1 cellular context compared by ENCODE assay signal in the genomic region with DNA sequence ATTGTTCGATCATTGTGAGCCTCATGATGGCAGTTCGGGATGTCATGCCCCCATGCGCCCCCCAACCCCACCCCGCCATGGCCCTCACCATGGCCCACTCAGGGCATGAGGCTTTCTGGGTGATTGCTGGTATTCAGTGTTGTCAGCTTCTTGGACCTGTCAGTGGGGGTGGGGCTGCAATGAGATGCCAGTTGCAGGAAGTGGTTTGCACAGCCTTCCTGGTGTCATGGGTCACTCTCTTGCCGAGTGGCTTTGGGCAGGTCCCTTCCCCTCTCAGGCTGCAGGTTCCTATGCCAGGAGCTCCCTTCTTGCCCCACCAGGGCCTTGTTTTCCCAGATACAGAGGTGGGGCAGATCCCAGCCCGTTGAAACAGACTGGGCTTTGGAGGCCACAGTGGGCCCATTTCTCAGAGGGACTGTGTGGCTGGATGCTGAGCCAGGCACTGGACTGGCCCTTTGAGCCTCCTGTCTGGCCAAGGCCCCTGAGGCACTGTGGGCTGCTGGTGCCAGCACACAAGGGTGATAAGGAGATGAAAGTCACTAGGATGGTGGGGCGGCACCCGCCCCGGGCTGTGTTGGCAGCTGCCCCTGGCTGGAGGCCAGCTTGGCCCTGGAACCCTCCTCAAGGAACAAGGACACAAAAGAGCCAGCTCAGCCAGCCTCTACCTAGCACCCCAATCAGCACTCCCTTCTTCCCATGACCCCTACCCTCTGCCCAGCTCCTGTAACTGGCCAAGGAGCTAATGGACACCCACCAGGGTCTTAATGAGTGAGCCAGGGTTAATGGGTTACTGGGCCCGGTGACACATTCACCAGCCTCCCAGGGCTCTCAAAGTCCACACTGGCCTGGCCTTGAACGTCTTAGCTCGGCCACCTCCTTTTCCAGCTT.
TF ChIP-seq lines count a peak whose summit lies in the region.

No MANE protein-coding gene starts in this region.

TF ChIP-seq in HepG2, 621 proteins besides CTCF, POLR2A, EP300 and RAD21 (continued from another document and continues in another):
- TF ChIP-seq GABPB1 (CRISPR knock-in tag; IDR thresholded peaks at IDR 0.05) (0 out of 2 replicates have a peak, but pooled peaks have one; percentile 43), ZNF34 (CRISPR knock-in tag; IDR thresholded peaks at IDR 0.05; ENCODE audit: borderline replicate concordance) (no peak), ZNF660 (CRISPR knock-in tag; IDR thresholded peaks at IDR 0.05; ENCODE audit: borderline replicate concordance, low read depth) (no peak), NR2F6 (IDR thresholded peaks at IDR 0.05) (peak; percentile 13; the same call in 1 of the 2 replicates), NR2F6 (CRISPR knock-in tag; IDR thresholded peaks at IDR 0.05) (peak; percentile 45), SAP130 (CRISPR knock-in tag; IDR thresholded peaks at IDR 0.05; ENCODE audit: low read depth) (peak; percentile 70), ZNF264 (CRISPR knock-in tag; IDR thresholded peaks at IDR 0.05) (0 out of 2 replicates have a peak, but pooled peaks have one; percentile 26), PHF5A (CRISPR knock-in tag; IDR thresholded peaks at IDR 0.05; ENCODE audit: low read depth, unreplicated experiment) (peak; percentile 44), LCORL (IDR thresholded peaks at IDR 0.05) (no peak), LCORL (CRISPR knock-in tag; IDR thresholded peaks at IDR 0.05) (peak; percentile 77; the same call in 1 of the 2 replicates), ZBTB8A (CRISPR knock-in tag; IDR thresholded peaks at IDR 0.05; ENCODE audit: borderline replicate concordance, low read depth) (no peak), MED1 (CRISPR knock-in tag; IDR thresholded peaks at IDR 0.05) (peak; percentile 80), SPEN (CRISPR knock-in tag; IDR thresholded peaks at IDR 0.05; ENCODE audit: low read depth) (peak; percentile 47; the same call in 1 of the 2 replicates), ERF (CRISPR knock-in tag; IDR thresholded peaks at IDR 0.05) (peak; percentile 90; the same call in 1 of the 2 replicates), WIZ (CRISPR knock-in tag; IDR thresholded peaks at IDR 0.05) (no peak), FOXA3 (CRISPR knock-in tag; IDR thresholded peaks at IDR 0.05) (peak; percentile 34; the same call in 1 of the 2 replicates)
- TF ChIP-seq, protein P1, sequence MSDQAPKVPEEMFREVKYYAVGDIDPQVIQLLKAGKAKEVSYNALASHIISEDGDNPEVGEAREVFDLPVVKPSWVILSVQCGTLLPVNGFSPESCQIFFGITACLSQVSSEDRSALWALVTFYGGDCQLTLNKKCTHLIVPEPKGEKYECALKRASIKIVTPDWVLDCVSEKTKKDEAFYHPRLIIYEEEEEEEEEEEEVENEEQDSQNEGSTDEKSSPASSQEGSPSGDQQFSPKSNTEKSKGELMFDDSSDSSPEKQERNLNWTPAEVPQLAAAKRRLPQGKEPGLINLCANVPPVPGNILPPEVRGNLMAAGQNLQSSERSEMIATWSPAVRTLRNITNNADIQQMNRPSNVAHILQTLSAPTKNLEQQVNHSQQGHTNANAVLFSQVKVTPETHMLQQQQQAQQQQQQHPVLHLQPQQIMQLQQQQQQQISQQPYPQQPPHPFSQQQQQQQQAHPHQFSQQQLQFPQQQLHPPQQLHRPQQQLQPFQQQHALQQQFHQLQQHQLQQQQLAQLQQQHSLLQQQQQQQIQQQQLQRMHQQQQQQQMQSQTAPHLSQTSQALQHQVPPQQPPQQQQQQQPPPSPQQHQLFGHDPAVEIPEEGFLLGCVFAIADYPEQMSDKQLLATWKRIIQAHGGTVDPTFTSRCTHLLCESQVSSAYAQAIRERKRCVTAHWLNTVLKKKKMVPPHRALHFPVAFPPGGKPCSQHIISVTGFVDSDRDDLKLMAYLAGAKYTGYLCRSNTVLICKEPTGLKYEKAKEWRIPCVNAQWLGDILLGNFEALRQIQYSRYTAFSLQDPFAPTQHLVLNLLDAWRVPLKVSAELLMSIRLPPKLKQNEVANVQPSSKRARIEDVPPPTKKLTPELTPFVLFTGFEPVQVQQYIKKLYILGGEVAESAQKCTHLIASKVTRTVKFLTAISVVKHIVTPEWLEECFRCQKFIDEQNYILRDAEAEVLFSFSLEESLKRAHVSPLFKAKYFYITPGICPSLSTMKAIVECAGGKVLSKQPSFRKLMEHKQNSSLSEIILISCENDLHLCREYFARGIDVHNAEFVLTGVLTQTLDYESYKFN (CRISPR knock-in tag; conservative IDR thresholded peaks at IDR 0.05): peak; percentile 89
- TF ChIP-seq, protein P2, sequence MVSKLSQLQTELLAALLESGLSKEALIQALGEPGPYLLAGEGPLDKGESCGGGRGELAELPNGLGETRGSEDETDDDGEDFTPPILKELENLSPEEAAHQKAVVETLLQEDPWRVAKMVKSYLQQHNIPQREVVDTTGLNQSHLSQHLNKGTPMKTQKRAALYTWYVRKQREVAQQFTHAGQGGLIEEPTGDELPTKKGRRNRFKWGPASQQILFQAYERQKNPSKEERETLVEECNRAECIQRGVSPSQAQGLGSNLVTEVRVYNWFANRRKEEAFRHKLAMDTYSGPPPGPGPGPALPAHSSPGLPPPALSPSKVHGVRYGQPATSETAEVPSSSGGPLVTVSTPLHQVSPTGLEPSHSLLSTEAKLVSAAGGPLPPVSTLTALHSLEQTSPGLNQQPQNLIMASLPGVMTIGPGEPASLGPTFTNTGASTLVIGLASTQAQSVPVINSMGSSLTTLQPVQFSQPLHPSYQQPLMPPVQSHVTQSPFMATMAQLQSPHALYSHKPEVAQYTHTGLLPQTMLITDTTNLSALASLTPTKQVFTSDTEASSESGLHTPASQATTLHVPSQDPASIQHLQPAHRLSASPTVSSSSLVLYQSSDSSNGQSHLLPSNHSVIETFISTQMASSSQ (IDR thresholded peaks at IDR 0.05; ENCODE audit: low read depth): peak; percentile 87
- TF ChIP-seq, protein P2 (CRISPR knock-in tag; IDR thresholded peaks at IDR 0.05; ENCODE audit: borderline replicate concordance): peak; percentile 95
- TF ChIP-seq, protein P3, sequence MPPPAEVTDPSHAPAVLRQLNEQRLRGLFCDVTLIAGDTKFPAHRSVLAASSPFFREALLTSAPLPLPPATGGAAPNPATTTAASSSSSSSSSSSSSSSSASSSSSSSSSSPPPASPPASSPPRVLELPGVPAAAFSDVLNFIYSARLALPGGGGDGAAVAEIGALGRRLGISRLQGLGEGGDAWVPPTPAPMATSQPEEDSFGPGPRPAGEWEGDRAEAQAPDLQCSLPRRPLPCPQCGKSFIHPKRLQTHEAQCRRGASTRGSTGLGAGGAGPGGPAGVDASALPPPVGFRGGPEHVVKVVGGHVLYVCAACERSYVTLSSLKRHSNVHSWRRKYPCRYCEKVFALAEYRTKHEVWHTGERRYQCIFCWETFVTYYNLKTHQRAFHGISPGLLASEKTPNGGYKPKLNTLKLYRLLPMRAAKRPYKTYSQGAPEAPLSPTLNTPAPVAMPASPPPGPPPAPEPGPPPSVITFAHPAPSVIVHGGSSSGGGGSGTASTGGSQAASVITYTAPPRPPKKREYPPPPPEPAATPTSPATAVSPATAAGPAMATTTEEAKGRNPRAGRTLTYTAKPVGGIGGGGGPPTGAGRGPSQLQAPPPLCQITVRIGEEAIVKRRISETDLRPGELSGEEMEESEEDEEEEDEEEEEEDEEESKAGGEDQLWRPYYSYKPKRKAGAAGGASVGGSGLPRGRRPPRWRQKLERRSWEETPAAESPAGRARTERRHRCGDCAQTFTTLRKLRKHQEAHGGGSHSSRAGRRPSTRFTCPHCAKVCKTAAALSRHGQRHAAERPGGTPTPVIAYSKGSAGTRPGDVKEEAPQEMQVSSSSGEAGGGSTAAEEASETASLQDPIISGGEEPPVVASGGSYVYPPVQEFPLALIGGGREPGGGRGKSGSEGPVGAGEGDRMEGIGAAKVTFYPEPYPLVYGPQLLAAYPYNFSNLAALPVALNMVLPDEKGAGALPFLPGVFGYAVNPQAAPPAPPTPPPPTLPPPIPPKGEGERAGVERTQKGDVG (CRISPR knock-in tag; IDR thresholded peaks at IDR 0.05; ENCODE audit: borderline replicate concordance): 0 out of 2 replicates have a peak, but pooled peaks have one; percentile 36
- TF ChIP-seq, protein P4, sequence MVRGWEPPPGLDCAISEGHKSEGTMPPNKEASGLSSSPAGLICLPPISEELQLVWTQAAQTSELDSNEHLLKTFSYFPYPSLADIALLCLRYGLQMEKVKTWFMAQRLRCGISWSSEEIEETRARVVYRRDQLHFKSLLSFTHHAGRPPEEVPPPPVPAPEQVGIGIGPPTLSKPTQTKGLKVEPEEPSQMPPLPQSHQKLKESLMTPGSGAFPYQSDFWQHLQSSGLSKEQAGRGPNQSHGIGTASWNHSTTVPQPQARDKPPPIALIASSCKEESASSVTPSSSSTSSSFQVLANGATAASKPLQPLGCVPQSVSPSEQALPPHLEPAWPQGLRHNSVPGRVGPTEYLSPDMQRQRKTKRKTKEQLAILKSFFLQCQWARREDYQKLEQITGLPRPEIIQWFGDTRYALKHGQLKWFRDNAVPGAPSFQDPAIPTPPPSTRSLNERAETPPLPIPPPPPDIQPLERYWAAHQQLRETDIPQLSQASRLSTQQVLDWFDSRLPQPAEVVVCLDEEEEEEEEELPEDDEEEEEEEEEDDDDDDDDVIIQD (CRISPR knock-in tag; IDR thresholded peaks at IDR 0.05; ENCODE audit: low read depth): 0 out of 2 replicates have a peak, but pooled peaks have one; percentile 17
- TF ChIP-seq, protein P5, sequence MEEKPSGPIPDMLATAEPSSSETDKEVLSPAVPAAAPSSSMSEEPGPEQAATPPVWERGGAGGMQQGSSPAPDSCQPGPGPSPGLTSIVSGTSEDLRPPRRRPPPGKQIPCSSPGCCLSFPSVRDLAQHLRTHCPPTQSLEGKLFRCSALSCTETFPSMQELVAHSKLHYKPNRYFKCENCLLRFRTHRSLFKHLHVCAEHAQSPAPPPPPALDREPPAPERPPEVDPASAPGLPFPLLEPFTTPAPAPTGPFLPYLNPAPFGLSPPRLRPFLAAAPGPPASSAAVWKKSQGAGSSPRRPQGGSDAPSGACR (CRISPR knock-in tag; IDR thresholded peaks at IDR 0.05): no peak
- TF ChIP-seq, protein P6, sequence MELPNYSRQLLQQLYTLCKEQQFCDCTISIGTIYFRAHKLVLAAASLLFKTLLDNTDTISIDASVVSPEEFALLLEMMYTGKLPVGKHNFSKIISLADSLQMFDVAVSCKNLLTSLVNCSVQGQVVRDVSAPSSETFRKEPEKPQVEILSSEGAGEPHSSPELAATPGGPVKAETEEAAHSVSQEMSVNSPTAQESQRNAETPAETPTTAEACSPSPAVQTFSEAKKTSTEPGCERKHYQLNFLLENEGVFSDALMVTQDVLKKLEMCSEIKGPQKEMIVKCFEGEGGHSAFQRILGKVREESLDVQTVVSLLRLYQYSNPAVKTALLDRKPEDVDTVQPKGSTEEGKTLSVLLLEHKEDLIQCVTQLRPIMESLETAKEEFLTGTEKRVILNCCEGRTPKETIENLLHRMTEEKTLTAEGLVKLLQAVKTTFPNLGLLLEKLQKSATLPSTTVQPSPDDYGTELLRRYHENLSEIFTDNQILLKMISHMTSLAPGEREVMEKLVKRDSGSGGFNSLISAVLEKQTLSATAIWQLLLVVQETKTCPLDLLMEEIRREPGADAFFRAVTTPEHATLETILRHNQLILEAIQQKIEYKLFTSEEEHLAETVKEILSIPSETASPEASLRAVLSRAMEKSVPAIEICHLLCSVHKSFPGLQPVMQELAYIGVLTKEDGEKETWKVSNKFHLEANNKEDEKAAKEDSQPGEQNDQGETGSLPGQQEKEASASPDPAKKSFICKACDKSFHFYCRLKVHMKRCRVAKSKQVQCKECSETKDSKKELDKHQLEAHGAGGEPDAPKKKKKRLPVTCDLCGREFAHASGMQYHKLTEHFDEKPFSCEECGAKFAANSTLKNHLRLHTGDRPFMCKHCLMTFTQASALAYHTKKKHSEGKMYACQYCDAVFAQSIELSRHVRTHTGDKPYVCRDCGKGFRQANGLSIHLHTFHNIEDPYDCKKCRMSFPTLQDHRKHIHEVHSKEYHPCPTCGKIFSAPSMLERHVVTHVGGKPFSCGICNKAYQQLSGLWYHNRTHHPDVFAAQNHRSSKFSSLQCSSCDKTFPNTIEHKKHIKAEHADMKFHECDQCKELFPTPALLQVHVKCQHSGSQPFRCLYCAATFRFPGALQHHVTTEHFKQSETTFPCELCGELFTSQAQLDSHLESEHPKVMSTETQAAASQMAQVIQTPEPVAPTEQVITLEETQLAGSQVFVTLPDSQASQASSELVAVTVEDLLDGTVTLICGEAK (IDR thresholded peaks at IDR 0.05): no peak
- TF ChIP-seq, protein P6 (CRISPR knock-in tag; IDR thresholded peaks at IDR 0.05): no peak; the same call in 1 of the 2 replicates
